In genomic region chr21:21559285-21560045, GRCh38 we compare ENCODE assay signal across 27 cellular contexts.
"Had no signal": no experiment of that assay in that cellular context is flagged by ENCODE, and none has a peak within 500 bp of the region (broad histone marks: within the 10 kb centered on the region; RNA-seq: fewer than 3 reads in every experiment).

No MANE protein-coding gene starts in this region.

- H3K4me1 Mint-ChIP-seq: activated CD4-positive, alpha-beta memory T cell treated with anti-CD3 and anti-CD28 coated beads, Interleukin-2, amount 10 ng/mL, durations not matched to agents 7 days and 5 days; activated CD4-positive, alpha-beta T cell treated with anti-CD3 and anti-CD28 coated beads, Interleukin-2, amount 10 ng/mL, durations not matched to agents 7 days and 5 days; activated naive CD4-positive, alpha-beta T cell treated with anti-CD3 and anti-CD28 coated beads, Interleukin-2, amount 10 ng/mL, durations not matched to agents 7 days and 5 days; activated naive CD8-positive, alpha-beta T cell treated with anti-CD3 and anti-CD28 coated beads, Interleukin-2, amount 10 ng/mL, durations not matched to agents 7 days and 5 days; central memory CD8-positive, alpha-beta T cell had no signal

- H3K4me1 ChIP-seq: ascending aorta, esophagus muscularis mucosa, gastroesophageal sphincter, heart right ventricle had no signal

- H3K4me3 Mint-ChIP-seq: activated CD4-positive, alpha-beta memory T cell treated with anti-CD3 and anti-CD28 coated beads, Interleukin-2, amount 10 ng/mL, durations not matched to agents 7 days and 5 days; activated CD4-positive, alpha-beta T cell treated with anti-CD3 and anti-CD28 coated beads, Interleukin-2, amount 10 ng/mL, durations not matched to agents 7 days and 5 days; activated naive CD4-positive, alpha-beta T cell treated with anti-CD3 and anti-CD28 coated beads, Interleukin-2, amount 10 ng/mL, durations not matched to agents 7 days and 5 days; activated naive CD8-positive, alpha-beta T cell treated with anti-CD3 and anti-CD28 coated beads, Interleukin-2, amount 10 ng/mL, durations not matched to agents 7 days and 5 days; activated T-cell treated with anti-CD3 and anti-CD28 coated beads, Interleukin-2, amount 50 U/mL, for 24 hours; activated T-cell treated with anti-CD3 and anti-CD28 coated beads, Interleukin-2, amount 50 U/mL, for 72 hours; central memory CD8-positive, alpha-beta T cell; effector memory CD8-positive, alpha-beta T cell had no signal

- H3K36me3 Mint-ChIP-seq: activated naive CD4-positive, alpha-beta T cell treated with anti-CD3 and anti-CD28 coated beads, Interleukin-2, amount 10 ng/mL, durations not matched to agents 7 days and 5 days; activated naive CD8-positive, alpha-beta T cell treated with anti-CD3 and anti-CD28 coated beads, Interleukin-2, amount 10 ng/mL, durations not matched to agents 7 days and 5 days had no signal

- H3K27me3 Mint-ChIP-seq: activated CD4-positive, alpha-beta memory T cell treated with anti-CD3 and anti-CD28 coated beads, Interleukin-2, amount 10 ng/mL, durations not matched to agents 7 days and 5 days; activated CD4-positive, alpha-beta T cell treated with anti-CD3 and anti-CD28 coated beads, Interleukin-2, amount 10 ng/mL, durations not matched to agents 7 days and 5 days; activated naive CD4-positive, alpha-beta T cell treated with anti-CD3 and anti-CD28 coated beads, Interleukin-2, amount 10 ng/mL, durations not matched to agents 7 days and 5 days; activated naive CD8-positive, alpha-beta T cell treated with anti-CD3 and anti-CD28 coated beads, Interleukin-2, amount 10 ng/mL, durations not matched to agents 7 days and 5 days; activated T-cell treated with anti-CD3 and anti-CD28 coated beads, Interleukin-2, amount 50 U/mL, for 24 hours; central memory CD8-positive, alpha-beta T cell; effector memory CD8-positive, alpha-beta T cell had no signal

- H3K36me3 ChIP-seq: ascending aorta, brain microvascular endothelial cell, esophagus muscularis mucosa, gastroesophageal sphincter, heart right ventricle had no signal

- H3K27ac ChIP-seq: ascending aorta, brain microvascular endothelial cell, esophagus muscularis mucosa, gastroesophageal sphincter, heart right ventricle had no signal

- H3K4me3 ChIP-seq: ascending aorta, esophagus muscularis mucosa, gastroesophageal sphincter, heart right ventricle had no signal

- H3K9me3 ChIP-seq: ascending aorta had no signal

- H3K27me3 ChIP-seq: ascending aorta, brain microvascular endothelial cell, esophagus muscularis mucosa, gastroesophageal sphincter, heart right ventricle had no signal

- DNase-seq: activated CD4-positive, alpha-beta memory T cell treated with anti-CD3 and anti-CD28 coated beads, Interleukin-2, amount 10 ng/mL, durations not matched to agents 7 days and 5 days; activated CD4-positive, alpha-beta T cell treated with anti-CD3 and anti-CD28 coated beads for 1 hour; activated CD4-positive, alpha-beta T cell treated with anti-CD3 and anti-CD28 coated beads for 4 hours; activated CD4-positive, alpha-beta T cell treated with anti-CD3 and anti-CD28 coated beads, Interleukin-2, amount 10 ng/mL, durations not matched to agents 7 days and 5 days; activated CD4-positive, alpha-beta T cell treated with anti-CD3 and anti-CD28 coated beads, Interleukin-2, amount 50 U/mL, for 4 hours; activated CD8-positive, alpha-beta memory T cell treated with anti-CD3 and anti-CD28 coated beads, Interleukin-2, amount 50 U/mL, for 48 hours; activated gamma-delta T cell; activated naive CD4-positive, alpha-beta T cell; activated naive CD4-positive, alpha-beta T cell treated with anti-CD3 and anti-CD28 coated beads, Interleukin-2, amount 10 ng/mL, durations not matched to agents 7 days and 5 days; activated naive CD8-positive, alpha-beta T cell treated with anti-CD3 and anti-CD28 coated beads, Interleukin-2, amount 10 ng/mL, durations not matched to agents 7 days and 5 days; activated T-cell treated with anti-CD3 and anti-CD28 coated beads for 4 hours; activated T-cell treated with anti-CD3 and anti-CD28 coated beads, Interleukin-2, amount 50 U/mL, for 24 hours; activated T-cell treated with anti-CD3 and anti-CD28 coated beads, Interleukin-2, amount 50 U/mL, for 72 hours; brain microvascular endothelial cell; cortex of kidney; dermis blood vessel endothelial cell; effector CD4-positive, alpha-beta T cell; effector memory CD8-positive, alpha-beta T cell; erythroblast; foreskin melanocyte; heart right ventricle; T-helper 2 cell had no signal

- ATAC-seq: activated naive CD4-positive, alpha-beta T cell treated with anti-CD3 and anti-CD28 coated beads, Interleukin-2, amount 50 U/mL, for 72 hours; activated T-cell treated with anti-CD3 and anti-CD28 coated beads, Interleukin-2, amount 50 U/mL, for 72 hours; effector memory CD8-positive, alpha-beta T cell; gastroesophageal sphincter; heart right ventricle had no signal

- H3K27ac Mint-ChIP-seq: activated CD4-positive, alpha-beta memory T cell treated with anti-CD3 and anti-CD28 coated beads, Interleukin-2, amount 10 ng/mL, durations not matched to agents 7 days and 5 days; activated CD4-positive, alpha-beta T cell treated with anti-CD3 and anti-CD28 coated beads, Interleukin-2, amount 10 ng/mL, durations not matched to agents 7 days and 5 days; activated naive CD4-positive, alpha-beta T cell treated with anti-CD3 and anti-CD28 coated beads, Interleukin-2, amount 10 ng/mL, durations not matched to agents 7 days and 5 days; activated naive CD4-positive, alpha-beta T cell treated with anti-CD3 and anti-CD28 coated beads, Interleukin-2, amount 50 U/mL, for 72 hours; activated naive CD8-positive, alpha-beta T cell treated with anti-CD3 and anti-CD28 coated beads, Interleukin-2, amount 10 ng/mL, durations not matched to agents 7 days and 5 days; activated T-cell treated with anti-CD3 and anti-CD28 coated beads, Interleukin-2, amount 50 U/mL, for 24 hours; activated T-cell treated with anti-CD3 and anti-CD28 coated beads, Interleukin-2, amount 50 U/mL, for 72 hours; effector memory CD8-positive, alpha-beta T cell had no signal
